ENCODE assay signal across 28 cellular contexts in genomic region chr12:102510031-102510430, GRCh38. TPM values are rescaled to one million over a fixed set of nuclear protein-coding genes. Genes with fewer than 3 reads are reported as not detected.
"Had no signal": no experiment of that assay in that cellular context is flagged by ENCODE, and none has a peak within 500 bp of the region (broad histone marks: within the 10 kb centered on the region; RNA-seq: fewer than 3 reads in every experiment).

No MANE protein-coding gene starts in this region.

- H3K4me1 Mint-ChIP-seq: endodermal cell had no signal

- H3K36me3 ChIP-seq: colonic mucosa, esophagus muscularis mucosa, esophagus squamous epithelium, gastrocnemius medialis, gastroesophageal sphincter, heart left ventricle, heart right ventricle had no signal

- FAIRE-seq: colon, endometrium, endothelial cell of umbilical vein, frontal cortex had no signal

- H3K4me3 Mint-ChIP-seq: dendritic cell treated with granulocyte-macrophage colony-stimulating factor and Interleukin-4, amounts not matched to agents 40 ng/mL and 50 ng/mL, for 4 days; effector memory CD8-positive, alpha-beta T cell; endodermal cell had no signal

- H3K27ac ChIP-seq: colonic mucosa, coronary artery, dorsolateral prefrontal cortex, epithelial cell of prostate, esophagus muscularis mucosa, esophagus squamous epithelium, foreskin keratinocyte, gastrocnemius medialis, gastroesophageal sphincter, heart left ventricle, heart right ventricle had no signal

- H3K9me3 Mint-ChIP-seq: effector memory CD8-positive, alpha-beta T cell had no signal

- ATAC-seq: effector memory CD8-positive, alpha-beta T cell; esophagus mucosa; foreskin keratinocyte; gastrocnemius medialis; gastroesophageal sphincter; heart left ventricle; heart right ventricle had no signal

- H3K4me1 ChIP-seq: colonic mucosa, esophagus muscularis mucosa, esophagus squamous epithelium, foreskin keratinocyte, gastrocnemius medialis, gastroesophageal sphincter had no signal

- H3K27me3 ChIP-seq: colonic mucosa, dorsolateral prefrontal cortex, esophagus muscularis mucosa, esophagus squamous epithelium, foreskin keratinocyte, gastrocnemius medialis, gastroesophageal sphincter, heart left ventricle had no signal

- H3K4me3 ChIP-seq: colonic mucosa, coronary artery, dorsolateral prefrontal cortex, esophagus muscularis mucosa, esophagus squamous epithelium, gastrocnemius medialis, gastroesophageal sphincter, heart left ventricle, heart right ventricle had no signal

- DNase-seq: colonic mucosa; cortex of kidney; dermis blood vessel endothelial cell; dorsolateral prefrontal cortex; effector CD4-positive, alpha-beta T cell; effector memory CD4-positive, alpha-beta T cell; effector memory CD8-positive, alpha-beta T cell; endodermal cell; erythroblast; esophagus squamous epithelium; foreskin fibroblast; foreskin keratinocyte; foreskin melanocyte; gastrocnemius medialis; glutamatergic neuron; head of caudate nucleus; heart left ventricle; heart right ventricle had no signal

- H3K27ac Mint-ChIP-seq: dendritic cell treated with granulocyte-macrophage colony-stimulating factor and Interleukin-4, amounts not matched to agents 40 ng/mL and 50 ng/mL, for 4 days; effector memory CD8-positive, alpha-beta T cell; endodermal cell had no signal

- H3K9me3 ChIP-seq: colonic mucosa, gastrocnemius medialis had no signal

RNA-seq across cellular contexts. Expression of gene IGF1, which starts 29.7 kb away (rescaled TPM):
- total RNA-seq: endodermal cell, endothelial cell of umbilical vein, foreskin keratinocyte had no signal
- polyA plus RNA-seq: foreskin keratinocyte had no signal
